8 cellular contexts compared by ENCODE assay signal in genomic region chr12:114860969-114861368, GRCh38.
"Had no signal": no experiment of that assay in that cellular context is flagged by ENCODE, and none has a peak within 500 bp of the region (broad histone marks: within the 10 kb centered on the region; RNA-seq: fewer than 3 reads in every experiment).

No MANE protein-coding gene starts in this region.

- DNase-seq: GDM1, GF-D8 had no signal

- ATAC-seq: GM12878 had no signal

- FAIRE-seq: G401.6, GM12878, GM12891, GM12892, GM18507, GM19239 had no signal

- H3K4me3 ChIP-seq: GM12878 had no signal
